In genomic region chr3:156674911-156675743, GRCh38 we compare ENCODE assay signal across 1 cellular context.
TF ChIP-seq lines count a peak whose summit lies in the region.

No MANE protein-coding gene starts in this region.

TF ChIP-seq in HEK293, 187 proteins besides CTCF, POLR2A, EP300 and RAD21 (continued from another document):
- TF ChIP-seq ZFP41 (tag by site-specific recombination; IDR thresholded peaks at IDR 0.05; ENCODE audit: borderline replicate concordance) (no peak), ZBTB21 (tag by site-specific recombination; IDR thresholded peaks at IDR 0.05) (no peak), ZNF366 (tag by site-specific recombination; conservative IDR thresholded peaks at IDR 0.05) (no peak), ZNF266 (tag by site-specific recombination; IDR thresholded peaks at IDR 0.05; ENCODE audit: low read depth) (no peak), ZNF530 (tag by site-specific recombination; IDR thresholded peaks at IDR 0.05; ENCODE audit: low read depth) (no peak), IKZF3 (tag by site-specific recombination; IDR thresholded peaks at IDR 0.05) (peak; percentile 8; the same call in 1 of the 2 replicates), PRDM6 (tag by site-specific recombination; IDR thresholded peaks at IDR 0.05) (no peak), ZNF138 (tag by site-specific recombination; IDR thresholded peaks at IDR 0.05; ENCODE audit: borderline replicate concordance) (no peak), ZNF658 (tag by site-specific recombination; IDR thresholded peaks at IDR 0.05) (no peak), EGR2 (tag by site-specific recombination; IDR thresholded peaks at IDR 0.05; ENCODE audit: low read depth) (no peak), ZNF18 (tag by site-specific recombination; IDR thresholded peaks at IDR 0.05) (no peak), ZNF521 (tag by site-specific recombination; IDR thresholded peaks at IDR 0.05) (no peak), SALL2 (tag by site-specific recombination; IDR thresholded peaks at IDR 0.05; ENCODE audit: borderline replicate concordance) (no peak), ZNF214 (tag by site-specific recombination; IDR thresholded peaks at IDR 0.05; ENCODE audit: borderline replicate concordance) (no peak), ZNF311 (tag by site-specific recombination; IDR thresholded peaks at IDR 0.05; ENCODE audit: borderline replicate concordance) (no peak), ZNF155 (tag by site-specific recombination; IDR thresholded peaks at IDR 0.05) (no peak), ZNF121 (tag by site-specific recombination; IDR thresholded peaks at IDR 0.05) (no peak), BCL11A (tag by site-specific recombination; IDR thresholded peaks at IDR 0.05; ENCODE audit: low read depth) (no peak), SP3 (tag by site-specific recombination; IDR thresholded peaks at IDR 0.05) (peak; percentile 45; the same call in 1 of the 2 replicates), ZFHX2 (tag by site-specific recombination; conservative IDR thresholded peaks at IDR 0.05) (peak; percentile 49), ZNF585B (tag by site-specific recombination; IDR thresholded peaks at IDR 0.05) (no peak), ZNF404 (tag by site-specific recombination; IDR thresholded peaks at IDR 0.05) (no peak), ZNF76 (tag by site-specific recombination; IDR thresholded peaks at IDR 0.05; ENCODE audit: borderline replicate concordance, low read depth) (no peak), KLF8 (tag by site-specific recombination; IDR thresholded peaks at IDR 0.05) (peak; percentile 61; the same call in 1 of the 2 replicates), ZNF394 (tag by site-specific recombination; IDR thresholded peaks at IDR 0.05; ENCODE audit: borderline replicate concordance) (no peak), ZNF24 (tag by site-specific recombination; IDR thresholded peaks at IDR 0.05) (no peak)
- TF ChIP-seq, protein P1, sequence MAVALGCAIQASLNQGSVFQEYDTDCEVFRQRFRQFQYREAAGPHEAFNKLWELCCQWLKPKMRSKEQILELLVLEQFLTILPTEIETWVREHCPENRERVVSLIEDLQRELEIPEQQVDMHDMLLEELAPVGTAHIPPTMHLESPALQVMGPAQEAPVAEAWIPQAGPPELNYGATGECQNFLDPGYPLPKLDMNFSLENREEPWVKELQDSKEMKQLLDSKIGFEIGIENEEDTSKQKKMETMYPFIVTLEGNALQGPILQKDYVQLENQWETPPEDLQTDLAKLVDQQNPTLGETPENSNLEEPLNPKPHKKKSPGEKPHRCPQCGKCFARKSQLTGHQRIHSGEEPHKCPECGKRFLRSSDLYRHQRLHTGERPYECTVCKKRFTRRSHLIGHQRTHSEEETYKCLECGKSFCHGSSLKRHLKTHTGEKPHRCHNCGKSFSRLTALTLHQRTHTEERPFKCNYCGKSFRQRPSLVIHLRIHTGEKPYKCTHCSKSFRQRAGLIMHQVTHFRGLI (tag by site-specific recombination; IDR thresholded peaks at IDR 0.05): peak; percentile 53; the same call in 1 of the 2 replicates
- TF ChIP-seq, protein P2, sequence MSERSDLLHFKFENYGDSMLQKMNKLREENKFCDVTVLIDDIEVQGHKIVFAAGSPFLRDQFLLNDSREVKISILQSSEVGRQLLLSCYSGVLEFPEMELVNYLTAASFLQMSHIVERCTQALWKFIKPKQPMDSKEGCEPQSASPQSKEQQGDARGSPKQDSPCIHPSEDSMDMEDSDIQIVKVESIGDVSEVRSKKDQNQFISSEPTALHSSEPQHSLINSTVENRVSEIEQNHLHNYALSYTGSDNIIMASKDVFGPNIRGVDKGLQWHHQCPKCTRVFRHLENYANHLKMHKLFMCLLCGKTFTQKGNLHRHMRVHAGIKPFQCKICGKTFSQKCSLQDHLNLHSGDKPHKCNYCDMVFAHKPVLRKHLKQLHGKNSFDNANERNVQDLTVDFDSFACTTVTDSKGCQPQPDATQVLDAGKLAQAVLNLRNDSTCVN (tag by site-specific recombination; optimal IDR thresholded peaks at IDR 0.05): peak; percentile 78
- TF ChIP-seq, protein P3, sequence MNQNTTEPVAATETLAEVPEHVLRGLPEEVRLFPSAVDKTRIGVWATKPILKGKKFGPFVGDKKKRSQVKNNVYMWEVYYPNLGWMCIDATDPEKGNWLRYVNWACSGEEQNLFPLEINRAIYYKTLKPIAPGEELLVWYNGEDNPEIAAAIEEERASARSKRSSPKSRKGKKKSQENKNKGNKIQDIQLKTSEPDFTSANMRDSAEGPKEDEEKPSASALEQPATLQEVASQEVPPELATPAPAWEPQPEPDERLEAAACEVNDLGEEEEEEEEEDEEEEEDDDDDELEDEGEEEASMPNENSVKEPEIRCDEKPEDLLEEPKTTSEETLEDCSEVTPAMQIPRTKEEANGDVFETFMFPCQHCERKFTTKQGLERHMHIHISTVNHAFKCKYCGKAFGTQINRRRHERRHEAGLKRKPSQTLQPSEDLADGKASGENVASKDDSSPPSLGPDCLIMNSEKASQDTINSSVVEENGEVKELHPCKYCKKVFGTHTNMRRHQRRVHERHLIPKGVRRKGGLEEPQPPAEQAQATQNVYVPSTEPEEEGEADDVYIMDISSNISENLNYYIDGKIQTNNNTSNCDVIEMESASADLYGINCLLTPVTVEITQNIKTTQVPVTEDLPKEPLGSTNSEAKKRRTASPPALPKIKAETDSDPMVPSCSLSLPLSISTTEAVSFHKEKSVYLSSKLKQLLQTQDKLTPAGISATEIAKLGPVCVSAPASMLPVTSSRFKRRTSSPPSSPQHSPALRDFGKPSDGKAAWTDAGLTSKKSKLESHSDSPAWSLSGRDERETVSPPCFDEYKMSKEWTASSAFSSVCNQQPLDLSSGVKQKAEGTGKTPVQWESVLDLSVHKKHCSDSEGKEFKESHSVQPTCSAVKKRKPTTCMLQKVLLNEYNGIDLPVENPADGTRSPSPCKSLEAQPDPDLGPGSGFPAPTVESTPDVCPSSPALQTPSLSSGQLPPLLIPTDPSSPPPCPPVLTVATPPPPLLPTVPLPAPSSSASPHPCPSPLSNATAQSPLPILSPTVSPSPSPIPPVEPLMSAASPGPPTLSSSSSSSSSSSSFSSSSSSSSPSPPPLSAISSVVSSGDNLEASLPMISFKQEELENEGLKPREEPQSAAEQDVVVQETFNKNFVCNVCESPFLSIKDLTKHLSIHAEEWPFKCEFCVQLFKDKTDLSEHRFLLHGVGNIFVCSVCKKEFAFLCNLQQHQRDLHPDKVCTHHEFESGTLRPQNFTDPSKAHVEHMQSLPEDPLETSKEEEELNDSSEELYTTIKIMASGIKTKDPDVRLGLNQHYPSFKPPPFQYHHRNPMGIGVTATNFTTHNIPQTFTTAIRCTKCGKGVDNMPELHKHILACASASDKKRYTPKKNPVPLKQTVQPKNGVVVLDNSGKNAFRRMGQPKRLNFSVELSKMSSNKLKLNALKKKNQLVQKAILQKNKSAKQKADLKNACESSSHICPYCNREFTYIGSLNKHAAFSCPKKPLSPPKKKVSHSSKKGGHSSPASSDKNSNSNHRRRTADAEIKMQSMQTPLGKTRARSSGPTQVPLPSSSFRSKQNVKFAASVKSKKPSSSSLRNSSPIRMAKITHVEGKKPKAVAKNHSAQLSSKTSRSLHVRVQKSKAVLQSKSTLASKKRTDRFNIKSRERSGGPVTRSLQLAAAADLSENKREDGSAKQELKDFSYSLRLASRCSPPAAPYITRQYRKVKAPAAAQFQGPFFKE (tag by site-specific recombination; IDR thresholded peaks at IDR 0.05; ENCODE audit: borderline replicate concordance): no peak
- TF ChIP-seq, protein P4, sequence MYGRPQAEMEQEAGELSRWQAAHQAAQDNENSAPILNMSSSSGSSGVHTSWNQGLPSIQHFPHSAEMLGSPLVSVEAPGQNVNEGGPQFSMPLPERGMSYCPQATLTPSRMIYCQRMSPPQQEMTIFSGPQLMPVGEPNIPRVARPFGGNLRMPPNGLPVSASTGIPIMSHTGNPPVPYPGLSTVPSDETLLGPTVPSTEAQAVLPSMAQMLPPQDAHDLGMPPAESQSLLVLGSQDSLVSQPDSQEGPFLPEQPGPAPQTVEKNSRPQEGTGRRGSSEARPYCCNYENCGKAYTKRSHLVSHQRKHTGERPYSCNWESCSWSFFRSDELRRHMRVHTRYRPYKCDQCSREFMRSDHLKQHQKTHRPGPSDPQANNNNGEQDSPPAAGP (tag by site-specific recombination; IDR thresholded peaks at IDR 0.05): no peak
TF ChIP-seq in HEK293: peak in this region for 22.
